In genomic region chr20:36541227-36542018, GRCh38 we compare ENCODE assay signal across 8 cellular contexts. TPM values are rescaled to one million over a fixed set of nuclear protein-coding genes. Genes with fewer than 3 reads are reported as not detected.
A peak's percentile ranks its signal among the peaks of the same experiment; 100 is the strongest.
DNase-seq lines count a peak whose midpoint lies in the region; ATAC-seq and TF ChIP-seq lines count a peak whose summit lies in the region.

TSS of gene MYL9 (plus strand) at chr20:36541519. CDS start at chr20:36544885, 3,366 bp downstream.

- ATAC-seq in GM18858 (IDR thresholded peaks at IDR 0.05; ENCODE audit: unreplicated experiment): no peak
- ATAC-seq in HG03097 (IDR thresholded peaks at IDR 0.05; ENCODE audit: low FRiP score, unreplicated experiment): no peak

- H3K27ac ChIP-seq in liver (ENCODE audit: low read depth in 1 of 2, low read length in 2 of 2): peak within 1 kb of the TSS; percentile 57 to 79

- peak; percentile 73 for TF ChIP-seq EP300 in Ishikawa (IDR thresholded peaks at IDR 0.05; ENCODE audit: borderline replicate concordance)

- H3K4me1 ChIP-seq in liver (ENCODE audit: control insufficient read depth in 4 of 4, insufficient read depth in 4 of 4, low read length in 3 of 4): peaks cover 0 to 8% (median 0%) of the 10 kb centered on the region in 4 donors

- DNase-seq in AG08396 (ENCODE audit: low spot score): peak; percentile 95
- peak; percentile 88 for DNase-seq in ecto neural progenitor cell (ENCODE audit: low spot score)
- no peak for DNase-seq in NCI-H2081 treated with DMSO at 0.1 percent for 48 hours (lab: John Stamatoyannopoulos, UW)

- peak within 1 kb of the TSS in 1 of 3 donors; percentile 18 for H3K4me3 ChIP-seq in liver (ENCODE audit: low read depth in 1 of 3, low read length in 3 of 3)

- TF ChIP-seq CTCF in liver (IDR thresholded peaks at IDR 0.05; ENCODE audit: low read depth, low read length, missing input control): no peak
- TF ChIP-seq CTCF in subcutaneous adipose tissue (IDR thresholded peaks at IDR 0.05; ENCODE audit: low read depth): no peak

- H3K9me3 ChIP-seq in liver (ENCODE audit: control insufficient read depth in 4 of 4, low read length in 3 of 4): no peaks in the 10 kb centered on the region

- TF ChIP-seq RAD21 in Ishikawa (IDR thresholded peaks at IDR 0.05; ENCODE audit: low read depth) (no peak), liver (IDR thresholded peaks at IDR 0.05) (no peak)

- no peaks in the 10 kb centered on the region for H3K27me3 ChIP-seq in liver (ENCODE audit: control insufficient read depth in 4 of 4, insufficient read depth in 4 of 4, low read length in 3 of 4)

- H3K36me3 ChIP-seq in liver (ENCODE audit: control insufficient read depth in 4 of 4, insufficient read depth in 3 of 4, low read depth in 1 of 4, low read length in 3 of 4): no peaks in the 10 kb centered on the region

- 27% methylated on average over 48 of the region's 48 CpGs for WGBS in liver

- H3K9ac ChIP-seq in liver (ENCODE audit: low read depth in 1 of 2, low read length in 2 of 2): no peak within 1 kb of the TSS

TF ChIP-seq in Ishikawa, 13 proteins besides CTCF, POLR2A, EP300 and RAD21:
- TF ChIP-seq, protein P1, sequence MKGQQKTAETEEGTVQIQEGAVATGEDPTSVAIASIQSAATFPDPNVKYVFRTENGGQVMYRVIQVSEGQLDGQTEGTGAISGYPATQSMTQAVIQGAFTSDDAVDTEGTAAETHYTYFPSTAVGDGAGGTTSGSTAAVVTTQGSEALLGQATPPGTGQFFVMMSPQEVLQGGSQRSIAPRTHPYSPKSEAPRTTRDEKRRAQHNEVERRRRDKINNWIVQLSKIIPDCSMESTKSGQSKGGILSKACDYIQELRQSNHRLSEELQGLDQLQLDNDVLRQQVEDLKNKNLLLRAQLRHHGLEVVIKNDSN (IDR thresholded peaks at IDR 0.05): no peak
- peak; percentile 42; the same call in 1 of the 2 replicates for TF ChIP-seq TCF12 (IDR thresholded peaks at IDR 0.05; ENCODE audit: low read depth)
- TF ChIP-seq EGR1 (IDR thresholded peaks at IDR 0.05): peak; percentile 72
- TF ChIP-seq TAF1 (IDR thresholded peaks at IDR 0.05; ENCODE audit: low read depth): peak; percentile 87
- TF ChIP-seq TEAD4 (IDR thresholded peaks at IDR 0.05): peak; percentile 77
- TF ChIP-seq REST (IDR thresholded peaks at IDR 0.05; ENCODE audit: low read depth): no peak
- no peak for TF ChIP-seq FOXM1 (IDR thresholded peaks at IDR 0.05; ENCODE audit: borderline replicate concordance, low read depth)
- TF ChIP-seq MAX (IDR thresholded peaks at IDR 0.05): no peak
- no peak for TF ChIP-seq CREB1 (IDR thresholded peaks at IDR 0.05; ENCODE audit: low read depth)
- no peak for TF ChIP-seq YY1 (IDR thresholded peaks at IDR 0.05; ENCODE audit: low read depth)
- no peak for TF ChIP-seq NFIC (IDR thresholded peaks at IDR 0.05)
- peak; percentile 97 for TF ChIP-seq ZBTB7A (IDR thresholded peaks at IDR 0.05; ENCODE audit: low read depth)
- TF ChIP-seq CEBPB (IDR thresholded peaks at IDR 0.05): no peak
TF ChIP-seq in Ishikawa: peak in this region for 5.

TF ChIP-seq in liver, 16 proteins besides CTCF, POLR2A, EP300 and RAD21:
- TF ChIP-seq YY1 (IDR thresholded peaks at IDR 0.05) (no peak), SP1 (IDR thresholded peaks at IDR 0.05) (no peak), GABPA (IDR thresholded peaks at IDR 0.05 in 1 of 2, conservative IDR thresholded peaks at IDR 0.05 in 1 of 2) (no peak), EGR1 (IDR thresholded peaks at IDR 0.05; ENCODE audit: low read depth in 2 of 2) (no peak), RXRA (IDR thresholded peaks at IDR 0.05) (no peak), FOXA1 (IDR thresholded peaks at IDR 0.05) (no peak), MAX (IDR thresholded peaks at IDR 0.05) (no peak), ATF3 (IDR thresholded peaks at IDR 0.05) (no peak), FOXA2 (IDR thresholded peaks at IDR 0.05) (no peak)

RNA-seq across cellular contexts. Expression of gene MYL9, which starts in this region (rescaled TPM):
- total RNA-seq in liver (1 to 10 TPM in 1 of 2 donors, under 1 TPM in 1; 0.98 to 5.4 TPM), subcutaneous adipose tissue (100 to 1,000 TPM in 2 of 4 donors, 10 to 100 TPM in 2; 56.8 to 175 (median 111) TPM)
- polyA plus RNA-seq in liver: 10 to 100 TPM in 1 of 2 donors, 1 to 10 TPM in 1; 9.9 to 27.0 TPM

Comparison
In these comparisons a context has a peak if more than half of its experiments do, and no peak if none do; other contexts are left out.
1. RNA of gene MYL9 (total RNA-seq): 56.8 to 175 TPM in subcutaneous adipose tissue; 0.98 to 5.4 TPM in liver; every median in the first group is over 4 times any median in the second.